In genomic region chr18:46917108-46917807, GRCh38 we compare ENCODE assay signal across 8 cellular contexts. TPM values are rescaled to one million over a fixed set of nuclear protein-coding genes. Genes with fewer than 3 reads are reported as not detected.
A peak's percentile ranks its signal among the peaks of the same experiment; 100 is the strongest.
DNase-seq lines count a peak whose midpoint lies in the region; ATAC-seq and TF ChIP-seq lines count a peak whose summit lies in the region.

Gene KATNAL2, plus strand, starts transcription at chr18:46917602. Its CDS starts 29,271 bp downstream, at chr18:46946873.
Gene PIAS2, minus strand, starts transcription at chr18:46917507. Its CDS starts 162 bp downstream, at chr18:46917345.

- no peaks in the 10 kb centered on the region for H3K9me3 Mint-ChIP-seq in neural progenitor cell

- peak within 1 kb of the TSS; percentile 81 for H3K27ac ChIP-seq in DND-41 (ENCODE audit: low read length)
- no peak within 1 kb of the TSS for H3K27ac ChIP-seq in neural progenitor cell
- peak within 1 kb of the TSS; percentile 70 for H3K27ac ChIP-seq in stomach smooth muscle (ENCODE audit: low read length)

- peaks cover 41% of the 10 kb centered on the region for H3K4me1 Mint-ChIP-seq in neural progenitor cell

- H3F3A ChIP-seq in neural progenitor cell (ENCODE audit: low read depth) = peaks cover 13% of the 10 kb centered on the region

- peak within 1 kb of the TSS; percentile 30 to 79; a peak in 3 of 4 replicates for H3K4me3 ChIP-seq in DND-41 (ENCODE audit: low read depth in 1 of 2, low read length in 2 of 2)
- H3K4me3 ChIP-seq in foreskin fibroblast (ENCODE audit: low read depth in 1 of 2, low read length in 2 of 2) = peak within 1 kb of the TSS; percentile 74 to 92
- peak within 1 kb of the TSS; percentile 85 for H3K4me3 ChIP-seq in neural progenitor cell
- peak within 1 kb of the TSS; percentile 90 to 91 for H3K4me3 ChIP-seq in stomach smooth muscle (ENCODE audit: low read length in 2 of 2)

- H3K4me2 ChIP-seq in DND-41 (ENCODE audit: insufficient read depth, low read length) (peak within 1 kb of the TSS; percentile 67), neural progenitor cell (peak within 1 kb of the TSS; percentile 92)

- H3K4me1 ChIP-seq in DND-41 (ENCODE audit: insufficient read depth, low read length) (peaks cover 45% of the 10 kb centered on the region), neural progenitor cell (peaks cover 27% of the 10 kb centered on the region), stomach smooth muscle (ENCODE audit: control insufficient read depth, insufficient read depth, low read length) (peaks cover 15% of the 10 kb centered on the region)

- in situ Hi-C loops in KBM-7 (cut with MboI; ENCODE audit: low pct_unique_long_range_greater_than_20kb, low sequenced_read_pairs) = no loop called here

- H2AFZ ChIP-seq in DND-41 (ENCODE audit: low read depth, low read length) (peak within 1 kb of the TSS; percentile 96), neural progenitor cell (replicated peaks) (peak within 1 kb of the TSS; percentile 99)

- H3K27me3 Mint-ChIP-seq in neural progenitor cell (ENCODE audit: insufficient read depth, low read depth) = peaks cover 6% of the 10 kb centered on the region

- TF ChIP-seq CTCF in DND-41 (IDR thresholded peaks at IDR 0.05; ENCODE audit: borderline replicate concordance, extremely low read depth, low read length, poor library complexity, severe bottlenecking) (peak; percentile 13), foreskin fibroblast (IDR thresholded peaks at IDR 0.05; ENCODE audit: low read depth, low read length) (no peak), neural progenitor cell (IDR thresholded peaks at IDR 0.05) (no peak)

- peak within 1 kb of the TSS; percentile 93 for H3K27ac Mint-ChIP-seq in neural progenitor cell

- DNase-seq in DND-41 = peak; percentile 83
- DNase-seq in KBM-7 = peak; percentile 87
- DNase-seq in RPMI8226 = peak; percentile 72
- DNase-seq in activated gamma-delta T cell (lab: John Stamatoyannopoulos, UW) = peak; percentile 69
- DNase-seq in foreskin fibroblast = peak; percentile 75 to 92
- DNase-seq in neural progenitor cell (ENCODE audit: low spot score) = peak; percentile 94

- H3K4me3 Mint-ChIP-seq in neural progenitor cell = peak within 1 kb of the TSS; percentile 96

- H3K9ac ChIP-seq in DND-41 (ENCODE audit: low read depth, low read length) (peak within 1 kb of the TSS; percentile 81), neural progenitor cell (no peak within 1 kb of the TSS), stomach smooth muscle (ENCODE audit: low read length in 2 of 2) (peak within 1 kb of the TSS; percentile 82 to 90)

- H4K20me1 ChIP-seq in DND-41 (ENCODE audit: insufficient read depth, low read length) (peaks cover 21% of the 10 kb centered on the region; the same call in 1 of the 2 replicates), neural progenitor cell (ENCODE audit: low read depth) (peaks cover 39% of the 10 kb centered on the region)

- H3K36me3 ChIP-seq in DND-41 (ENCODE audit: insufficient read depth, low read length) = no peaks in the 10 kb centered on the region
- no peaks in the 10 kb centered on the region for H3K36me3 ChIP-seq in neural progenitor cell
- no peaks in the 10 kb centered on the region for H3K36me3 ChIP-seq in stomach smooth muscle (ENCODE audit: control insufficient read depth in 2 of 2, insufficient read depth in 2 of 2, low read length in 2 of 2)

- H3K27me3 ChIP-seq in DND-41 (ENCODE audit: insufficient read depth, low read length, poor library complexity) (no peaks in the 10 kb centered on the region), neural progenitor cell (no peaks in the 10 kb centered on the region), stomach smooth muscle (ENCODE audit: control insufficient read depth in 1 of 2, insufficient read depth in 2 of 2, low read length in 2 of 2) (no peaks in the 10 kb centered on the region)

- peaks cover 2% of the 10 kb centered on the region for H3K36me3 Mint-ChIP-seq in neural progenitor cell

- ATAC-seq in DND-41 (ENCODE audit: insufficient read depth, low read depth) = peak; percentile 91
- peak; percentile 79 for ATAC-seq in GM21619 (IDR thresholded peaks at IDR 0.05; ENCODE audit: unreplicated experiment)

- H3K9me3 ChIP-seq in DND-41 (ENCODE audit: insufficient read depth, low read length, severe bottlenecking) (no peaks in the 10 kb centered on the region), neural progenitor cell (ENCODE audit: low read depth) (no peaks in the 10 kb centered on the region), stomach smooth muscle (ENCODE audit: control insufficient read depth in 2 of 2, low read length in 2 of 2) (no peaks in the 10 kb centered on the region)

- H3K79me2 ChIP-seq in DND-41 (ENCODE audit: insufficient read depth, low read length) (peaks cover 47% of the 10 kb centered on the region), neural progenitor cell (ENCODE audit: low read depth) (peaks cover 46% of the 10 kb centered on the region)

RNA-seq across cellular contexts. Expression of gene KATNAL2, which starts in this region (rescaled TPM):
- 28.6 and 39.9 TPM in 2 replicates for total RNA-seq in neural progenitor cell (ENCODE audit: low replicate concordance)

RNA-seq across cellular contexts. Expression of gene PIAS2, which starts in this region (rescaled TPM):
- 26.4 and 39.4 TPM in 2 replicates for total RNA-seq in neural progenitor cell (ENCODE audit: low replicate concordance)
